Comparison of ENCODE assay signal across 8 cellular contexts in the genomic region with DNA sequence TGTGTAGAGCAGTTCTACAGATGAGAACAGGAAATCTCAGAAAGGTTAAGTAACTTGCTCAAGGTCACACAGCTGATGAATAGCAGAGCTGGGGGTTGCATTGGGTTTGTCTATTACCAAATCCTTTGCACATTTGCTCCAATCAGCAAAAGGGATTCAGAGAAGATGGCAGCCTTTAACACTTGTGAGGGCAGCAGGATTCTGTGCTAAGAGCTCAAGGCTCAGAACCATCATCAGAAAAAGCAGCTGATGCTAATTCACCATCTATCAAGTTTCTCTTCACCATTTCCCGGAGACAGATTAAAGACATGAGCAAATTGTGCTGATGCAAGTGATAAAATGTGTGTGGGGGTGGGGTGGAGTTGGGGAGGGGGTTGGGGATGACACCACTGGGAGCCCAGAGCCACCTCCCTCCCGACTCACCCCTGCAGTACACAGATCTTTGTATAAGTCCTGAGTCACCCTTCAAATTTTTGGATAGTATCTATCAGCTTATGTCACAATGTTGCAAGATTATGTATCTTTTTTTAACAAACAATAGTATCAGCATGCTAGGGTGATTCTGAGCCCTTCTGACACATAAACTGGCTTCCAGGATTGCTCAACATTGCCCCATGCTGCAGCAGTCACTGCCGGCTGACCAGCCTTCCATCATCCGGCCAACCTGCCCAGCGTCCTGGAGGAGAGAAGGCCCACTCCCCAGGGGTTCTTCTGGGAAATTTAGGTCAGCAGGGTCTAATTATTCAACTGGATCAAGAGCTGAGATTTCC. TPM values are rescaled to one million over a fixed set of nuclear protein-coding genes. Genes with fewer than 3 reads are reported as not detected.
DNase-seq lines count a peak whose midpoint lies in the region; ATAC-seq and TF ChIP-seq lines count a peak whose summit lies in the region.

No MANE protein-coding gene starts in this region.

- peaks cover 0 to 45% of the 10 kb centered on the region in 2 donors for H3K9me3 ChIP-seq in right atrium auricular region

- H3K4me3 Mint-ChIP-seq in activated T-helper 1 cell treated with anti-CD3 and anti-CD28 coated beads, Interleukin-12 subunit alpha, Interleukin-12 subunit beta, Interleukin-2, Interleukin-4 antibody, amounts not matched to agents 30 ng/mL and 10 ng/mL and 1 ng/mL, durations not matched to agents 14 hours and 24 hours and 36 hours = peak overlapping the region; percentile 28

- H3K9me3 Mint-ChIP-seq in activated T-helper 1 cell treated with anti-CD3 and anti-CD28 coated beads, Interleukin-12 subunit alpha, Interleukin-12 subunit beta, Interleukin-2, Interleukin-4 antibody, amounts not matched to agents 30 ng/mL and 10 ng/mL and 1 ng/mL, durations not matched to agents 14 hours and 24 hours and 36 hours = peaks cover 36% of the 10 kb centered on the region

- no peak for TF ChIP-seq CTCF in right atrium auricular region (IDR thresholded peaks at IDR 0.05)

- peak overlapping the region; percentile 11 for H3K27ac Mint-ChIP-seq in activated T-helper 1 cell treated with anti-CD3 and anti-CD28 coated beads, Interleukin-12 subunit alpha, Interleukin-12 subunit beta, Interleukin-2, Interleukin-4 antibody, amounts not matched to agents 30 ng/mL and 10 ng/mL and 1 ng/mL, durations not matched to agents 14 hours and 24 hours and 36 hours

- H3K4me3 ChIP-seq in right atrium auricular region = no peak overlapping the region

- peaks cover 0 to 40% of the 10 kb centered on the region in 2 donors for H3K4me1 ChIP-seq in right atrium auricular region

- ATAC-seq in HG03520 (IDR thresholded peaks at IDR 0.05; ENCODE audit: unreplicated experiment) = no peak

- H3K27ac ChIP-seq in right atrium auricular region (peak overlapping the region; percentile 88 to 90), substantia nigra (ENCODE audit: low read depth, low read length, poor library complexity, severe bottlenecking) (peak overlapping the region; percentile 51)

- DNase-seq in DMS53 (lab: John Stamatoyannopoulos, UW) (peak; percentile 46), DMS53 treated with DMSO at 0.1 percent for 48 hours (lab: John Stamatoyannopoulos, UW; ENCODE audit: unreplicated experiment) (no peak), right atrium auricular region (ENCODE audit: low spot score) (peak; percentile 89), substantia nigra (lab: John Stamatoyannopoulos, UW) (peak in 4 of 49 donors; percentile 20 to 33 (median 24)), SHP77 (lab: John Stamatoyannopoulos, UW) (no peak), T-helper 9 cell (no peak)
- DNase-seq in activated T-helper 1 cell treated with anti-CD3 and anti-CD28 coated beads, Interleukin-12 subunit alpha, Interleukin-12 subunit beta, Interleukin-2, Interleukin-4 antibody, amounts not matched to agents 30 ng/mL and 10 ng/mL and 1 ng/mL, durations not matched to agents 14 hours and 24 hours and 36 hours (ENCODE audit: low spot score) = no peak

- H3K36me3 Mint-ChIP-seq in activated T-helper 1 cell treated with anti-CD3 and anti-CD28 coated beads, Interleukin-12 subunit alpha, Interleukin-12 subunit beta, Interleukin-2, Interleukin-4 antibody, amounts not matched to agents 30 ng/mL and 10 ng/mL and 1 ng/mL, durations not matched to agents 14 hours and 24 hours and 36 hours (ENCODE audit: low read depth) = peaks cover 12% of the 10 kb centered on the region

- peaks cover 25% of the 10 kb centered on the region for H3K4me1 Mint-ChIP-seq in activated T-helper 1 cell treated with anti-CD3 and anti-CD28 coated beads, Interleukin-12 subunit alpha, Interleukin-12 subunit beta, Interleukin-2, Interleukin-4 antibody, amounts not matched to agents 30 ng/mL and 10 ng/mL and 1 ng/mL, durations not matched to agents 14 hours and 24 hours and 36 hours (ENCODE audit: low read depth)

- no peaks in the 10 kb centered on the region for H3K27me3 ChIP-seq in right atrium auricular region

- H3K27me3 Mint-ChIP-seq in activated T-helper 1 cell treated with anti-CD3 and anti-CD28 coated beads, Interleukin-12 subunit alpha, Interleukin-12 subunit beta, Interleukin-2, Interleukin-4 antibody, amounts not matched to agents 30 ng/mL and 10 ng/mL and 1 ng/mL, durations not matched to agents 14 hours and 24 hours and 36 hours (ENCODE audit: insufficient read depth) = no peaks in the 10 kb centered on the region

- intact Hi-C loops in activated T-helper 1 cell treated with anti-CD3 and anti-CD28 coated beads, Interleukin-12 subunit alpha, Interleukin-12 subunit beta, Interleukin-2, Interleukin-4 antibody, amounts not matched to agents 30 ng/mL and 10 ng/mL and 1 ng/mL, durations not matched to agents 14 hours and 24 hours and 36 hours (cut with micrococcal nuclease) = loop anchor here (1.0 to 10.0 kb wide), 7 partner anchors 15 to 365 kb away; partner anchors contain the start of gene PIK3CD

- H3K36me3 ChIP-seq in right atrium auricular region = no peaks in the 10 kb centered on the region

RNA-seq across cellular contexts. Expression of gene SPSB1, which starts 2.8 kb away (rescaled TPM):
- total RNA-seq in activated T-helper 1 cell treated with anti-CD3 and anti-CD28 coated beads, Interleukin-12 subunit alpha, Interleukin-12 subunit beta, Interleukin-2, Interleukin-4 antibody, amounts not matched to agents 30 ng/mL and 10 ng/mL and 1 ng/mL, durations not matched to agents 14 hours and 24 hours and 36 hours = 8.9 and 10.0 TPM in 2 replicates
- 10 to 100 TPM; 20.1 to 20.8 TPM for total RNA-seq in right atrium auricular region

RNA-seq across cellular contexts. Expression of gene H6PD, which starts 55.3 kb away (rescaled TPM):
- total RNA-seq in activated T-helper 1 cell treated with anti-CD3 and anti-CD28 coated beads, Interleukin-12 subunit alpha, Interleukin-12 subunit beta, Interleukin-2, Interleukin-4 antibody, amounts not matched to agents 30 ng/mL and 10 ng/mL and 1 ng/mL, durations not matched to agents 14 hours and 24 hours and 36 hours = 15.7 TPM in 2 replicates
- 10 to 100 TPM; 35.0 to 41.0 TPM for total RNA-seq in right atrium auricular region

Comparison
In these comparisons a context has a peak if more than half of its experiments do, and no peak if none do; other contexts are left out.
1. DNase-seq: peak in DMS53 (single experiment) and right atrium auricular region (single experiment); none in DMS53 treated with DMSO at 0.1 percent for 48 hours (single experiment), activated T-helper 1 cell treated with anti-CD3 and anti-CD28 coated beads, Interleukin-12 subunit alpha, Interleukin-12 subunit beta, Interleukin-2, Interleukin-4 antibody, amounts not matched to agents 30 ng/mL and 10 ng/mL and 1 ng/mL, durations not matched to agents 14 hours and 24 hours and 36 hours (single experiment), SHP77 (0 of 2) and T-helper 9 cell (single experiment).